8 cellular contexts compared by ENCODE assay signal in the genomic region with DNA sequence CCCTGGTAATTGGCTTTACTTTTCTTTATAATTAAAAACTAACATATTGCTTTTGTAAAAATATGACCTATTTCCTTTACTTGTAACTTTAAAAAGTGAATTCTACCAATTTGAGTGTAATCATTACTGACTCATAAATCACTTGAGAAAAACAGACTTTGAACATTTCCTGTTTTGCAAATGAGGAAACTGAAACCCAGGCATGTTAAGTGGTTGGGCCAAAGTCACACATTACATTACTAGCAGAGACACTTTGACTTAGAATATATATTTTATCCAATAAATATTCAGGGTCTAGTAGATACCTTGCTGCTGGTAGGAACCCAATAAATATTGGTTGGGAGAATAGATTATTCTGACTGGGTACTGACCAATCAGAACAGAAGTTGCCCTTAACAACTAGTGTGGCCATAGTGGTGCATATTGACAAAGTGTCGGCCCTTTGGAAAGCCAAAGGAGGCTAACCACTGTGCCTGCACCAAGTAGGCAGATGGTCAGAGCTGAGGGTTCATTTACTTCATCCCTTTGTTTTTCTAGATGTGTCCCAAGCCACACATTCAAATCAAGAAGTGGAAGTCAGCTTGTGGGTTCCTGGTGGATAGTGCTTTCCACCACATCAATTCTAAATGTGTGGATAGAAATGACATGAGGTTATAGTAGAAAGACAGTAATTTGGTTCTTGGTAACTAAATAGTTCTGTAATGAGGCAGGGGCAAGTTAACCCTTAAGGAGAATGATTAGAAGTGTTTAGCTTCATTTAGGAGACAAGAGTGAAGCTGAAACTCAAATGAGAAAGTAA.
DNase-seq lines count a peak whose midpoint lies in the region; ATAC-seq and TF ChIP-seq lines count a peak whose summit lies in the region.

No MANE protein-coding gene starts in this region.

- no peaks in the 10 kb centered on the region for H3K36me3 Mint-ChIP-seq in osteocyte (ENCODE audit: unreplicated experiment)

- DNase-seq in DMS53 treated with DMSO at 0.1 percent for 48 hours (lab: John Stamatoyannopoulos, UW; ENCODE audit: unreplicated experiment) (peak; percentile 31), cardiac fibroblast (ENCODE audit: low read depth in 2 of 2) (peak; percentile 54 to 64), osteocyte (ENCODE audit: extremely low spot score, unreplicated experiment) (no peak), cerebellar cortex (ENCODE audit: low spot score) (no peak), NCI-H69 (lab: John Stamatoyannopoulos, UW) (no peak)
- no peak for DNase-seq in activated effector memory CD4-positive, alpha-beta T cell treated with anti-CD3 and anti-CD28 coated beads, Interleukin-2, amount 50 U/mL, for 16 hours

- no peaks in the 10 kb centered on the region for H3K27me3 Mint-ChIP-seq in osteocyte (ENCODE audit: unreplicated experiment)

- H3K27ac Mint-ChIP-seq in osteocyte (ENCODE audit: unreplicated experiment) = no peak overlapping the region

- H3K4me3 Mint-ChIP-seq in osteocyte (ENCODE audit: unreplicated experiment) = no peak overlapping the region

- peaks cover 16% of the 10 kb centered on the region for H3K4me1 Mint-ChIP-seq in osteocyte (ENCODE audit: unreplicated experiment)

- ATAC-seq in GM19452 (IDR thresholded peaks at IDR 0.05; ENCODE audit: unreplicated experiment) = peak; percentile 75
- ATAC-seq in HG03139 (IDR thresholded peaks at IDR 0.05; ENCODE audit: unreplicated experiment) = peak; percentile 66

- TF ChIP-seq CTCF in cardiac fibroblast (IDR thresholded peaks at IDR 0.05; ENCODE audit: low read depth, low read length) (no peak), osteocyte (IDR thresholded peaks at IDR 0.05) (no peak)

- H3K4me3 ChIP-seq in cardiac fibroblast (replicated peaks in 1 of 2; ENCODE audit: low read depth in 2 of 2, low read length in 2 of 2) = no peak overlapping the region

- no peaks in the 10 kb centered on the region for H3K9me3 Mint-ChIP-seq in osteocyte (ENCODE audit: unreplicated experiment)

Comparison
In these comparisons a context has a peak if more than half of its experiments do, and no peak if none do; other contexts are left out.
1. DNase-seq: peak in DMS53 treated with DMSO at 0.1 percent for 48 hours (single experiment) and cardiac fibroblast (2 of 2); none in osteocyte (single experiment), cerebellar cortex (single experiment), NCI-H69 (single experiment) and activated effector memory CD4-positive, alpha-beta T cell treated with anti-CD3 and anti-CD28 coated beads, Interleukin-2, amount 50 U/mL, for 16 hours (single experiment).